In the genomic region with DNA sequence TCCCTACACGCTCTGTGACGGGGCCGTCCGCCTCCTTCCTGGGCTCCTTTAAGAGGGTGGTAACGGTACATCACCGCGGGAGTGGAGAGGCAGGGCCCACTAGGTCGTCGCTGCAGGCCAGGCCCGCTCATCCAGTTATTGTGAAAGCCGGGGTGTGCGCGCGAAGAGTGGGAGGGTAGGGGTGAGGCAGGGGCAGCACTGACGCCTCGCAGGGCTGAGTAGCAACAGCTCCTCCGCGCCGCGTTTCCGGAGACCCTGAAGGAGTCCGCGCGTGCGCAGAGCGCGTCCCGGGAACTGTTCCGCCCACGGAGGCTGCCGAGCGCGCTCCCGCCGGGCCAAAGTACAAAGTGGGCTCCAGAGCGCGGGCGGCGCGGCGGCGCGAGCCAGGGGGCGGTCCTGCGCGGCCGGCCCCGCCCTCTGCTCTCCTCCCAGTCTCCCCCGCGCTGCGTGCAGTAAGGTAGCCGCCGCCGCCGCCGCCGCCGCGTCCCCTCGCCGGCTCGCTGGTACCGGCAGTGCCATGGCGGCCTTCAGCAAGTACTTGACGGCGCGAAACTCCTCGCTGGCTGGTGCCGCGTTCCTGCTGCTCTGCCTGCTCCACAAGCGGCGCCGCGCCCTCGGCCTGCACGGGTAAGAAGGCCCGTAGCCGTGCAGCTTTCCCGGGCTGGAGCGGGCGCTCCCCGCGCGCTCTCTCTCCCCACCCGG, we compare ENCODE assay signal across 8 cellular contexts. TPM values are rescaled to one million over a fixed set of nuclear protein-coding genes. Genes with fewer than 3 reads are reported as not detected.
A peak's percentile ranks its signal among the peaks of the same experiment; 100 is the strongest.
DNase-seq lines count a peak whose midpoint lies in the region; ATAC-seq, FAIRE-seq and TF ChIP-seq lines count a peak whose summit lies in the region.

ABCD3 (plus strand) TSS at position 428 of the 702 bp plus-strand sequence; CDS start at position 518, 90 bp downstream.

- peak within 1 kb of the TSS; percentile 86 for H3K4me3 ChIP-seq in Loucy (ENCODE audit: low read length, poor library complexity, severe bottlenecking)
- H3K4me3 ChIP-seq in RWPE2 (ENCODE audit: severe bottlenecking) = peak within 1 kb of the TSS; percentile 73

- intact Hi-C loops in activated T-helper 2 cell treated with anti-CD3 and anti-CD28 coated beads, Interferon-gamma antibody, Interleukin-2, Interleukin-4, amounts not matched to agents 10 μg/mL and 5 μg/mL and 100 μg/mL, durations not matched to agents 14 hours and 24 hours and 36 hours (cut with micrococcal nuclease) = loop anchor here (1.0 to 10.0 kb wide), 4 partner anchors 33 to 654 kb away; partner anchors contain the start of genes ALG14, ARHGAP29 and F3

- TF ChIP-seq POLR2A in H54 (IDR thresholded peaks at IDR 0.05; ENCODE audit: low read depth, low read length) = peak; percentile 83

- H3K27me3 ChIP-seq in Loucy (ENCODE audit: insufficient read depth, low read length, poor library complexity, severe bottlenecking) (no peaks in the 10 kb centered on the region), RWPE2 (ENCODE audit: insufficient read depth, poor library complexity, severe bottlenecking) (no peaks in the 10 kb centered on the region)

- ATAC-seq in RWPE2 (ENCODE audit: low read depth) = peak; percentile 81
- ATAC-seq in natural killer cell treated with Interleukin-12 subunit alpha and Interleukin-12 subunit beta and Interleukin-15 and Interleukin-18, amount 100 ng/mL, for 72 hours = peak; percentile 98

- H3K4me1 ChIP-seq in Loucy (ENCODE audit: insufficient read depth, low read length, poor library complexity, severe bottlenecking) = peaks cover 70% of the 10 kb centered on the region
- H3K4me1 ChIP-seq in RWPE2 (ENCODE audit: insufficient read depth, poor library complexity, severe bottlenecking) = peaks cover 30% of the 10 kb centered on the region

- H3K36me3 ChIP-seq in Loucy (ENCODE audit: insufficient read depth, low read length) = no peaks in the 10 kb centered on the region
- H3K36me3 ChIP-seq in RWPE2 (ENCODE audit: low read depth) = no peaks in the 10 kb centered on the region

- no peaks in the 10 kb centered on the region for H3K9me2 ChIP-seq in Loucy (replicated peaks; ENCODE audit: low read depth, low read length)

- H3K27ac ChIP-seq in RWPE2 (ENCODE audit: poor library complexity, severe bottlenecking) = peak within 1 kb of the TSS; percentile 64

- peaks cover 36% of the 10 kb centered on the region for H4K20me1 ChIP-seq in Loucy (ENCODE audit: insufficient read depth, low read length, poor library complexity, severe bottlenecking)

- peak within 1 kb of the TSS; percentile 76 for H3K9ac ChIP-seq in Loucy (ENCODE audit: low read depth, low read length, poor library complexity, severe bottlenecking)

- peak within 1 kb of the TSS; percentile 94 for H2AFZ ChIP-seq in Loucy (ENCODE audit: low read length)

- 0 out of 2 replicates have a peak, but pooled peaks cover 2% of the 10 kb centered on the region for H3F3A ChIP-seq in Loucy (ENCODE audit: low read depth)

- DNase-seq in EL = peak; percentile 99
- DNase-seq in H54 (ENCODE audit: insufficient read length, low spot score) = peak; percentile 85
- DNase-seq in RWPE2 (ENCODE audit: low spot score) = peak; percentile 96
- DNase-seq in activated T-helper 2 cell treated with anti-CD3 and anti-CD28 coated beads, Interferon-gamma antibody, Interleukin-2, Interleukin-4, amounts not matched to agents 10 μg/mL and 5 μg/mL and 100 μg/mL, durations not matched to agents 14 hours and 24 hours and 36 hours (ENCODE audit: low spot score) = peak; percentile 96
- DNase-seq in fibroblast of peridontal ligament (ENCODE audit: extremely low read depth) = peak; percentile 97
- peak; percentile 99 for DNase-seq in natural killer cell treated with Interleukin-12 subunit alpha and Interleukin-12 subunit beta and Interleukin-15 and Interleukin-18, amount 100 ng/mL, for 72 hours (ENCODE audit: low spot score)
- peak; percentile 95 for DNase-seq in stimulated activated naive CD4-positive, alpha-beta T cell treated with Interleukin-2 at 50 U/mL for 16 hours (lab: John Stamatoyannopoulos, UW)

- peak within 1 kb of the TSS; percentile 69 for H3K27ac Mint-ChIP-seq in activated T-helper 2 cell treated with anti-CD3 and anti-CD28 coated beads, Interferon-gamma antibody, Interleukin-2, Interleukin-4, amounts not matched to agents 10 μg/mL and 5 μg/mL and 100 μg/mL, durations not matched to agents 14 hours and 24 hours and 36 hours
- H3K27ac Mint-ChIP-seq in natural killer cell treated with Interleukin-12 subunit alpha and Interleukin-12 subunit beta and Interleukin-15 and Interleukin-18, amount 100 ng/mL, for 72 hours = peak within 1 kb of the TSS; percentile 34 to 69

- no peaks in the 10 kb centered on the region for H3K9me3 ChIP-seq in Loucy (ENCODE audit: insufficient read depth, low read depth, low read length)
- no peaks in the 10 kb centered on the region for H3K9me3 ChIP-seq in RWPE2 (ENCODE audit: severe bottlenecking)

- peak within 1 kb of the TSS; percentile 86 for H3K4me2 ChIP-seq in Loucy (ENCODE audit: low read depth, low read length, poor library complexity, severe bottlenecking)

- peak within 1 kb of the TSS; percentile 93 for H3K4me3 Mint-ChIP-seq in activated T-helper 2 cell treated with anti-CD3 and anti-CD28 coated beads, Interferon-gamma antibody, Interleukin-2, Interleukin-4, amounts not matched to agents 10 μg/mL and 5 μg/mL and 100 μg/mL, durations not matched to agents 14 hours and 24 hours and 36 hours (ENCODE audit: low read depth)
- H3K4me3 Mint-ChIP-seq in natural killer cell treated with Interleukin-12 subunit alpha and Interleukin-12 subunit beta and Interleukin-15 and Interleukin-18, amount 100 ng/mL, for 72 hours = no peak within 1 kb of the TSS

- no peak for TF ChIP-seq CTCF in Loucy (conservative IDR thresholded peaks at IDR 0.05; ENCODE audit: low read length)
- no peak for TF ChIP-seq CTCF in RWPE2 (IDR thresholded peaks at IDR 0.05; ENCODE audit: poor library complexity, severe bottlenecking)

- peaks cover 35% of the 10 kb centered on the region for H3K4me1 Mint-ChIP-seq in activated T-helper 2 cell treated with anti-CD3 and anti-CD28 coated beads, Interferon-gamma antibody, Interleukin-2, Interleukin-4, amounts not matched to agents 10 μg/mL and 5 μg/mL and 100 μg/mL, durations not matched to agents 14 hours and 24 hours and 36 hours (ENCODE audit: low read depth)
- peaks cover 22 to 27% of the 10 kb centered on the region in 2 donors for H3K4me1 Mint-ChIP-seq in natural killer cell treated with Interleukin-12 subunit alpha and Interleukin-12 subunit beta and Interleukin-15 and Interleukin-18, amount 100 ng/mL, for 72 hours (ENCODE audit: low read depth in 2 of 2)

- H3K79me2 ChIP-seq in Loucy (ENCODE audit: insufficient read depth, low read length) = peaks cover 48% of the 10 kb centered on the region

- no peaks in the 10 kb centered on the region for H3K9me3 Mint-ChIP-seq in activated T-helper 2 cell treated with anti-CD3 and anti-CD28 coated beads, Interferon-gamma antibody, Interleukin-2, Interleukin-4, amounts not matched to agents 10 μg/mL and 5 μg/mL and 100 μg/mL, durations not matched to agents 14 hours and 24 hours and 36 hours
- no peaks in the 10 kb centered on the region for H3K9me3 Mint-ChIP-seq in natural killer cell treated with Interleukin-12 subunit alpha and Interleukin-12 subunit beta and Interleukin-15 and Interleukin-18, amount 100 ng/mL, for 72 hours

- peaks cover 8% of the 10 kb centered on the region for H3K36me3 Mint-ChIP-seq in activated T-helper 2 cell treated with anti-CD3 and anti-CD28 coated beads, Interferon-gamma antibody, Interleukin-2, Interleukin-4, amounts not matched to agents 10 μg/mL and 5 μg/mL and 100 μg/mL, durations not matched to agents 14 hours and 24 hours and 36 hours (ENCODE audit: low read depth)
- H3K36me3 Mint-ChIP-seq in natural killer cell treated with Interleukin-12 subunit alpha and Interleukin-12 subunit beta and Interleukin-15 and Interleukin-18, amount 100 ng/mL, for 72 hours = no peaks in the 10 kb centered on the region

- FAIRE-seq in H54 (lab: Jason Lieb, UNC) = peak; percentile 96

- peaks cover 5% of the 10 kb centered on the region for H3K27me3 Mint-ChIP-seq in activated T-helper 2 cell treated with anti-CD3 and anti-CD28 coated beads, Interferon-gamma antibody, Interleukin-2, Interleukin-4, amounts not matched to agents 10 μg/mL and 5 μg/mL and 100 μg/mL, durations not matched to agents 14 hours and 24 hours and 36 hours (ENCODE audit: low read depth)
- peaks cover 9 to 12% of the 10 kb centered on the region in 2 donors for H3K27me3 Mint-ChIP-seq in natural killer cell treated with Interleukin-12 subunit alpha and Interleukin-12 subunit beta and Interleukin-15 and Interleukin-18, amount 100 ng/mL, for 72 hours

RNA-seq across cellular contexts. Expression of gene ABCD3, which starts in this region (rescaled TPM):
- 61.4 and 63.5 TPM in 2 replicates for total RNA-seq in activated T-helper 2 cell treated with anti-CD3 and anti-CD28 coated beads, Interferon-gamma antibody, Interleukin-2, Interleukin-4, amounts not matched to agents 10 μg/mL and 5 μg/mL and 100 μg/mL, durations not matched to agents 14 hours and 24 hours and 36 hours
- total RNA-seq in natural killer cell treated with Interleukin-12 subunit alpha and Interleukin-12 subunit beta and Interleukin-15 and Interleukin-18, amount 100 ng/mL, for 72 hours = 10 to 100 TPM; 31.0 to 35.3 TPM

Comparison
In these comparisons a context has a peak if more than half of its experiments do, and no peak if none do; other contexts are left out.
1. Peak in every context shown above with its lines: DNase-seq, ATAC-seq, H3K4me3 ChIP-seq and H3K27ac ChIP-seq.